Comparison of ENCODE assay signal across 20 cellular contexts in the genomic region with DNA sequence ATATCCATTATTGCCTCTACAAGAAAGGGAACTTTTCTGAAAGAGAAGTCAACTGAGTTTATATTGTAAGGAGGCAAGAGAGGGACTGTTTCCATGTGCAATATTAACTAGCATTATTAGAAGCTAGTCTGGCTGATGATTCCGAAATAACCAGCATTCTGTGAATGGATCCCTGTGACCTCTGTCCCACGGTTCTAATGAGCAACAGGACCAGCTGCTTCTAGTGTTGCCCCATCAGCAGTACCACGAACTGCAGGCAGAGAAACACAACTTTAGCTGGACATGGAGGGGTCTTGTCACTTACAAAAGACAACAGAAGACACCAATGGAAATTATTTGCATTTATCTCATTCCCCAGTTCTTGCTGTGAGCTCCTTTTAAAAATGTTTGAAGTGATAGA.
DNase-seq lines count a peak whose midpoint lies in the region; ATAC-seq, FAIRE-seq and TF ChIP-seq lines count a peak whose summit lies in the region.
"Had no signal": no experiment of that assay in that cellular context is flagged by ENCODE, and none has a peak within 500 bp of the region (broad histone marks: within the 10 kb centered on the region; RNA-seq: fewer than 3 reads in every experiment).

No MANE protein-coding gene starts in this region.

- no peak overlapping the region for H3K4me2 ChIP-seq in smooth muscle cell

- no peak for ATAC-seq in HG02588 (IDR thresholded peaks at IDR 0.05; ENCODE audit: unreplicated experiment)
- ATAC-seq: CD8-positive, alpha-beta T cell; HepG2 had no signal

- no peak for TF ChIP-seq POLR2A in H54 (IDR thresholded peaks at IDR 0.05; ENCODE audit: low read depth, low read length)

- H3K27ac ChIP-seq in SJCRH30: no peak overlapping the region
- peak overlapping the region; percentile 61 for H3K27ac ChIP-seq in smooth muscle cell (ENCODE audit: low read depth)

- TF ChIP-seq CTCF in smooth muscle cell (IDR thresholded peaks at IDR 0.05; ENCODE audit: borderline replicate concordance, insufficient read depth, poor library complexity, severe bottlenecking): no peak

- H3K4me3 ChIP-seq in SJCRH30: no peak overlapping the region
- H3K4me3 ChIP-seq in smooth muscle cell: no peak overlapping the region
- H3K4me3 ChIP-seq: HAP-1 had no signal

- H3K36me3 ChIP-seq in SJCRH30 (peaks cover 5% of the 10 kb centered on the region; the same call in 1 of the 2 replicates), smooth muscle cell (ENCODE audit: low read depth) (no peaks in the 10 kb centered on the region)
- H3K36me3 ChIP-seq: HAP-1 had no signal

- H3K27me3 ChIP-seq in SJCRH30: no peaks in the 10 kb centered on the region
- H3K27me3 ChIP-seq in smooth muscle cell (ENCODE audit: low read depth): no peaks in the 10 kb centered on the region

- H3K9me3 ChIP-seq in SJCRH30 (replicated peaks) (peaks cover 5% of the 10 kb centered on the region; the same call in 1 of the 2 replicates), smooth muscle cell (replicated peaks; ENCODE audit: low read depth) (no peaks in the 10 kb centered on the region)
- H3K9me3 ChIP-seq: HAP-1 had no signal

- DNase-seq in H54 (ENCODE audit: insufficient read length, low spot score) (no peak), SJCRH30 (peak; percentile 16 to 47), myocyte (ENCODE audit: low read depth) (peak; percentile 64), smooth muscle cell (lab: John Stamatoyannopoulos, UW; ENCODE audit: unreplicated experiment) (no peak), Ammon's horn (ENCODE audit: low spot score) (no peak)
- DNase-seq in activated CD4-positive, CD25-positive, alpha-beta regulatory T cell treated with anti-CD3 and anti-CD28 coated beads, Interleukin-2, amount 50 U/mL, for 72 hours: no peak
- DNase-seq: CD8-positive, alpha-beta T cell; COR-L47; DMS153; DMS79 treated with DMSO at 0.1 percent for 48 hours; EL; GOT3 had no signal

- WGBS in smooth muscle cell (ENCODE audit: low lambda C conversion rate): 90% methylated on average over 3 of the region's 3 CpGs

- no peak overlapping the region for H2AFZ ChIP-seq in smooth muscle cell (ENCODE audit: low read depth)

- peaks cover 45% of the 10 kb centered on the region for H3K4me1 ChIP-seq in SJCRH30
- H3K4me1 ChIP-seq in smooth muscle cell (ENCODE audit: low read depth): no peaks in the 10 kb centered on the region
- H3K4me1 ChIP-seq: HAP-1 had no signal

- H4K20me1 ChIP-seq in smooth muscle cell (ENCODE audit: low read depth): no peaks in the 10 kb centered on the region

- no peaks in the 10 kb centered on the region for H3K79me2 ChIP-seq in smooth muscle cell (ENCODE audit: low read depth)

- no peak overlapping the region for H3K9ac ChIP-seq in smooth muscle cell (ENCODE audit: low read depth)

- H3F3A ChIP-seq in smooth muscle cell (ENCODE audit: low read depth): no peaks in the 10 kb centered on the region

- FAIRE-seq in H54 (lab: Jason Lieb, UNC): peak; percentile 27
- FAIRE-seq: D721Med, G401.6, GM12891, GM19239, HepG2, HTR-8/SVneo had no signal

Comparison
In these comparisons a context has a peak if more than half of its experiments do, and no peak if none do; other contexts are left out.
1. DNase-seq: peak in SJCRH30 (2 of 2) and myocyte (single experiment); none in H54 (single experiment), smooth muscle cell (single experiment), Ammon's horn (single experiment) and activated CD4-positive, CD25-positive, alpha-beta regulatory T cell treated with anti-CD3 and anti-CD28 coated beads, Interleukin-2, amount 50 U/mL, for 72 hours (single experiment).